In the genomic region with DNA sequence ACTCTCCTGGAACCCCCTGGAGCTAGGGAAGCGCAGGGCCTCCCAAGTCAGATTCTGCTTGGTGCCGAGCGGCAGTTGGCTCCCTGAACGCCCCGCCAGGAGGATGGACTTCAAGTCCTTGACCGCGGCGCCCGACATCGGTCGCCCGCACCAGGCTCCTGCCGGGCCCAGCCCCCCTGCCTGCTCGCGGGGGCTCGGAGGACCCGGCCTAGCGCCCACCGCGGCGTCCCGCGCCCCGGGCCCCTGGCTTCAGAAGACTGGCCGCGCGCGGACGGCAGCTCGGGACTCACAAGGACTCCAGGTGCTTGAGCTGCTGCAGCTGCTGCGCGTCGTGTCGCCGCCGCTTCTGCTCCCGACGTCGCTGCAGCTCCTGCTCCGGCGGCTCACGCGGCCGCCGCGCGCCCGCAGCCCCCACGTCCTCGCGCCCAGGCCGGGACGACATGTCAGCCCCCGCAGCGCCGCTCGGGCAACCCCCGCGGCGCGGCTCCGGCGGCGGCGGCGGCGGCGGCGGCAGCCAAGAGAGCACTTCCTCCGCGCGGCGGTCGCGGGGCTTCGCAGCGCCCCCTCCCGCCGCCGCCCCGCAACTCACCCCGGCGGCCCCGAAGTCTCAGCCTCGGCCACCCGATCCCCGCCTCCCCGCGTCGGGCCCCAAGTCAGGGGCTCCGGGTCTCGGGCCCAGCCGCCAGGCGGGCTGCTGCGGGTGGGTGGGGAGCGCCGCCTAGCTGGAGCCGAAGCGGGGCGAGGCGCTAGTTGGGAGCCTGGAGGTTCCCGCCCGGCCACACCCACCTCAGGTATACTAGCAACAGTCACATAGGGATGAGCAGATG, we compare ENCODE assay signal across 8 cellular contexts. TPM values are rescaled to one million over a fixed set of nuclear protein-coding genes. Genes with fewer than 3 reads are reported as not detected.
DNase-seq lines count a peak whose midpoint lies in the region; ATAC-seq and TF ChIP-seq lines count a peak whose summit lies in the region.

A gene with protein sequence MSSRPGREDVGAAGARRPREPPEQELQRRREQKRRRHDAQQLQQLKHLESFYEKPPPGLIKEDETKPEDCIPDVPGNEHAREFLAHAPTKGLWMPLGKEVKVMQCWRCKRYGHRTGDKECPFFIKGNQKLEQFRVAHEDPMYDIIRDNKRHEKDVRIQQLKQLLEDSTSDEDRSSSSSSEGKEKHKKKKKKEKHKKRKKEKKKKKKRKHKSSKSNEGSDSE (minus strand): TSS at position 474 of the 827 bp plus-strand sequence. CDS start 32 bp downstream, at position 442.

- peak within 1 kb of the TSS; percentile 75 for H3K27ac Mint-ChIP-seq in HFFc6
- peak within 1 kb of the TSS; percentile 84 for H3K27ac Mint-ChIP-seq in activated naive CD8-positive, alpha-beta T cell treated with anti-CD3 and anti-CD28 coated beads, Interleukin-2, amount 50 U/mL, for 24 hours

- peak; percentile 7 for DNase-seq in HFFc6
- peak; percentile 93 for DNase-seq in NB4 (ENCODE audit: low read depth)
- peak; percentile 60 for DNase-seq in T follicular helper cell (ENCODE audit: low read depth)
- DNase-seq in activated naive CD8-positive, alpha-beta T cell treated with anti-CD3 and anti-CD28 coated beads, Interleukin-2, amount 50 U/mL, for 24 hours: peak; percentile 82
- no peak for DNase-seq in right atrium auricular region (ENCODE audit: low spot score)
- no peak for DNase-seq in vagina (ENCODE audit: extremely low spot score in 2 of 2)

- peak within 1 kb of the TSS; percentile 99 for H3K4me3 Mint-ChIP-seq in HFFc6
- peak within 1 kb of the TSS; percentile 95 for H3K4me3 Mint-ChIP-seq in activated naive CD8-positive, alpha-beta T cell treated with anti-CD3 and anti-CD28 coated beads, Interleukin-2, amount 50 U/mL, for 24 hours

- peak; percentile 91 for ATAC-seq in activated naive CD8-positive, alpha-beta T cell treated with anti-CD3 and anti-CD28 coated beads, Interleukin-2, amount 50 U/mL, for 24 hours

- peak within 1 kb of the TSS; percentile 82 to 85 for H3K27ac ChIP-seq in right atrium auricular region
- peak within 1 kb of the TSS; percentile 72 for H3K27ac ChIP-seq in rectal smooth muscle tissue (ENCODE audit: low read depth, low read length)
- peak within 1 kb of the TSS; percentile 82 for H3K27ac ChIP-seq in vagina

- H3K27me3 Mint-ChIP-seq in HFFc6 (ENCODE audit: insufficient read depth): no peaks in the 10 kb centered on the region; the same call in 1 of the 2 replicates
- H3K27me3 Mint-ChIP-seq in activated naive CD8-positive, alpha-beta T cell treated with anti-CD3 and anti-CD28 coated beads, Interleukin-2, amount 50 U/mL, for 24 hours: peaks cover 7% of the 10 kb centered on the region

- peak within 1 kb of the TSS; percentile 91 for H3K4me3 ChIP-seq in NB4 (ENCODE audit: low read depth, low read length)
- peak within 1 kb of the TSS; percentile 94 to 96 for H3K4me3 ChIP-seq in right atrium auricular region
- peak within 1 kb of the TSS; percentile 88 for H3K4me3 ChIP-seq in rectal smooth muscle tissue (ENCODE audit: low read length)
- peak within 1 kb of the TSS; percentile 94 to 99 for H3K4me3 ChIP-seq in vagina

- no peaks in the 10 kb centered on the region for H3K9me3 ChIP-seq in right atrium auricular region
- H3K9me3 ChIP-seq in vagina: no peaks in the 10 kb centered on the region

- H3K36me3 Mint-ChIP-seq in HFFc6 (ENCODE audit: low read depth): no peaks in the 10 kb centered on the region
- no peaks in the 10 kb centered on the region for H3K36me3 Mint-ChIP-seq in activated naive CD8-positive, alpha-beta T cell treated with anti-CD3 and anti-CD28 coated beads, Interleukin-2, amount 50 U/mL, for 24 hours (ENCODE audit: low read depth)

- H3K36me3 ChIP-seq in right atrium auricular region (no peaks in the 10 kb centered on the region), rectal smooth muscle tissue (ENCODE audit: control insufficient read depth, insufficient read depth, low read length) (peaks cover 1% of the 10 kb centered on the region), vagina (no peaks in the 10 kb centered on the region)

- peak; percentile 90 for TF ChIP-seq POLR2A in NB4 (IDR thresholded peaks at IDR 0.05; ENCODE audit: extremely low read depth, insufficient read length)
- TF ChIP-seq POLR2A in vagina (IDR thresholded peaks at IDR 0.05): no peak

- intact Hi-C loops in vagina (cut with DNase I): no loop called here

- peak within 1 kb of the TSS; percentile 57 for H3K9ac ChIP-seq in rectal smooth muscle tissue (ENCODE audit: low read length)

- peaks cover 33% of the 10 kb centered on the region for H3K4me1 Mint-ChIP-seq in HFFc6 (ENCODE audit: low read depth)
- peaks cover 34% of the 10 kb centered on the region for H3K4me1 Mint-ChIP-seq in activated naive CD8-positive, alpha-beta T cell treated with anti-CD3 and anti-CD28 coated beads, Interleukin-2, amount 50 U/mL, for 24 hours

- H3K4me1 ChIP-seq in right atrium auricular region: peaks cover 0 to 37% of the 10 kb centered on the region in 2 donors
- H3K4me1 ChIP-seq in rectal smooth muscle tissue (ENCODE audit: control insufficient read depth, insufficient read depth, low read length): peaks cover 12% of the 10 kb centered on the region
- H3K4me1 ChIP-seq in vagina: peaks cover 48% of the 10 kb centered on the region

- H3K27me3 ChIP-seq in right atrium auricular region (no peaks in the 10 kb centered on the region), rectal smooth muscle tissue (ENCODE audit: control insufficient read depth, insufficient read depth, low read length) (peaks cover 2% of the 10 kb centered on the region), vagina (no peaks in the 10 kb centered on the region)

- TF ChIP-seq CTCF in GM12873 (IDR thresholded peaks at IDR 0.05; ENCODE audit: insufficient read depth, low read depth, low read length, missing control alignments) (peak; percentile 39), HFFc6 (IDR thresholded peaks at IDR 0.05) (peak; percentile 78), NB4 (IDR thresholded peaks at IDR 0.05; ENCODE audit: low read depth, low read length) (peak; percentile 51), right atrium auricular region (IDR thresholded peaks at IDR 0.05) (peak; percentile 70), vagina (IDR thresholded peaks at IDR 0.05) (peak in 2 of 3 experiments; percentile 17 to 50)

- no peaks in the 10 kb centered on the region for H3K9me3 Mint-ChIP-seq in HFFc6
- no peaks in the 10 kb centered on the region for H3K9me3 Mint-ChIP-seq in activated naive CD8-positive, alpha-beta T cell treated with anti-CD3 and anti-CD28 coated beads, Interleukin-2, amount 50 U/mL, for 24 hours

RNA-seq across cellular contexts. Expression of the gene that starts here (rescaled TPM):
- total RNA-seq in HFFc6 (2021; fragmentation: NEBNext Ultra II Directional; extraction: Animal tissue kit (Norgen Biotek cat#: 25700)): 10 to 100 TPM; 11.4 to 16.6 (median 14.9) TPM
- 10 to 100 TPM; 16.3 to 19.8 TPM for total RNA-seq in right atrium auricular region
- total RNA-seq in vagina: 10.3 TPM

Comparison
In these comparisons a context has a peak if more than half of its experiments do, and no peak if none do; other contexts are left out.
1. DNase-seq: peak in HFFc6 (single experiment), NB4 (single experiment), T follicular helper cell (single experiment) and activated naive CD8-positive, alpha-beta T cell treated with anti-CD3 and anti-CD28 coated beads, Interleukin-2, amount 50 U/mL, for 24 hours (single experiment); none in right atrium auricular region (single experiment) and vagina (0 of 2).
2. Peak in every context shown above with its lines, with median percentiles within 50 percentile points of each other: CTCF ChIP-seq, H3K4me3 ChIP-seq and H3K27ac ChIP-seq.